Comparison of ENCODE assay signal across 8 cellular contexts in genomic region chr12:104108755-104109445, GRCh38. TPM values are rescaled to one million over a fixed set of nuclear protein-coding genes. Genes with fewer than 3 reads are reported as not detected.
DNase-seq lines count a peak whose midpoint lies in the region; ATAC-seq, FAIRE-seq and TF ChIP-seq lines count a peak whose summit lies in the region.

No MANE protein-coding gene starts in this region.

- peaks cover 13% of the 10 kb centered on the region for H3K4me1 Mint-ChIP-seq in activated naive CD8-positive, alpha-beta T cell treated with anti-CD3 and anti-CD28 coated beads, Interleukin-2, amount 10 ng/mL, durations not matched to agents 7 days and 5 days
- H3K4me1 Mint-ChIP-seq in progenitor cell of endocrine pancreas (ENCODE audit: low read depth), result no peaks in the 10 kb centered on the region

- no peak overlapping the region for H3K4me3 ChIP-seq in BLaER1 treated with 17β-estradiol and CSF1 and Interleukin-3, amounts not matched to agents 10 nM and 100 nM

- DNase-seq in NCI-H1436 (lab: John Stamatoyannopoulos, UW), result peak; percentile 77
- DNase-seq in T follicular helper cell (ENCODE audit: low read depth), result peak; percentile 76
- DNase-seq in activated naive CD8-positive, alpha-beta T cell treated with anti-CD3 and anti-CD28 coated beads, Interleukin-2, amount 10 ng/mL, durations not matched to agents 7 days and 5 days, result peak; percentile 83
- peak; percentile 84 for DNase-seq in Right ventricle myocardium superior
- peak; percentile 59 for DNase-seq in progenitor cell of endocrine pancreas (ENCODE audit: low spot score, unreplicated experiment)
- peak; percentile 36 for DNase-seq in urothelium cell line (ENCODE audit: low spot score)

- peak overlapping the region; percentile 10 for H3K4me3 Mint-ChIP-seq in activated naive CD8-positive, alpha-beta T cell treated with anti-CD3 and anti-CD28 coated beads, Interleukin-2, amount 10 ng/mL, durations not matched to agents 7 days and 5 days
- no peak overlapping the region for H3K4me3 Mint-ChIP-seq in progenitor cell of endocrine pancreas (ENCODE audit: low read depth)

- intact Hi-C loops in Right ventricle myocardium superior (cut with DNase I), result loop anchor here (5.0 kb wide), 1 partner anchor 142 kb away; the partner anchor contains the start of gene TDG

- H3K27ac ChIP-seq in BLaER1 treated with 17β-estradiol and CSF1 and Interleukin-3, amounts not matched to agents 10 nM and 100 nM, result no peak overlapping the region

- TF ChIP-seq CTCF in progenitor cell of endocrine pancreas (IDR thresholded peaks at IDR 0.05; ENCODE audit: unreplicated experiment), result peak; percentile 87

- ATAC-seq in GM21390 (IDR thresholded peaks at IDR 0.05; ENCODE audit: unreplicated experiment), result peak; percentile 74
- peak; percentile 95 for ATAC-seq in activated naive CD8-positive, alpha-beta T cell treated with anti-CD3 and anti-CD28 coated beads, Interleukin-2, amount 10 ng/mL, durations not matched to agents 7 days and 5 days (ENCODE audit: low read depth)
- ATAC-seq in Right ventricle myocardium superior (ENCODE audit: poor library complexity), result peak; percentile 81

- H3K4me2 ChIP-seq in BLaER1 treated with 17β-estradiol and CSF1 and Interleukin-3, amounts not matched to agents 10 nM and 100 nM, result peak overlapping the region in 8 of 11 experiments; percentile 3 to 49 (median 28); a peak in 9 of 22 replicates

- no peaks in the 10 kb centered on the region for H4K20me1 ChIP-seq in BLaER1 treated with 17β-estradiol and CSF1 and Interleukin-3, amounts not matched to agents 10 nM and 100 nM

- no peaks in the 10 kb centered on the region for H3K9me3 ChIP-seq in BLaER1 treated with 17β-estradiol and CSF1 and Interleukin-3, amounts not matched to agents 10 nM and 100 nM (replicated peaks in 1 of 11)

- H3K9me3 Mint-ChIP-seq in activated naive CD8-positive, alpha-beta T cell treated with anti-CD3 and anti-CD28 coated beads, Interleukin-2, amount 10 ng/mL, durations not matched to agents 7 days and 5 days, result no peaks in the 10 kb centered on the region
- no peaks in the 10 kb centered on the region for H3K9me3 Mint-ChIP-seq in progenitor cell of endocrine pancreas (ENCODE audit: low read depth)

- peak; percentile 52 for FAIRE-seq in urothelium cell line (lab: Jason Lieb, UNC)

- peaks cover 4 to 10% (median 8%) of the 10 kb centered on the region in 10 experiments; a peak in 19 of 20 replicates for H3K4me1 ChIP-seq in BLaER1 treated with 17β-estradiol and CSF1 and Interleukin-3, amounts not matched to agents 10 nM and 100 nM

- H3K27me3 ChIP-seq in BLaER1 treated with 17β-estradiol and CSF1 and Interleukin-3, amounts not matched to agents 10 nM and 100 nM, result no peaks in the 10 kb centered on the region

- H3K36me3 ChIP-seq in BLaER1 treated with 17β-estradiol and CSF1 and Interleukin-3, amounts not matched to agents 10 nM and 100 nM, result peaks cover 0 to 11% (median 0%) of the 10 kb centered on the region in 11 experiments; a peak in 8 of 22 replicates

- POLR2A ChIA-PET in activated naive CD8-positive, alpha-beta T cell treated with anti-CD3 and anti-CD28 coated beads, Interleukin-2, amount 10 ng/mL, durations not matched to agents 7 days and 5 days (lab: Charles Lee), result interaction anchor here (1.0 to 1.7 kb wide), 4 partner anchors 29 to 229 kb away, joined by 3 to 8 read pairs (median 4); partner anchors contain the start of genes HCFC2 and NFYB

- no peaks in the 10 kb centered on the region for H3K36me3 Mint-ChIP-seq in activated naive CD8-positive, alpha-beta T cell treated with anti-CD3 and anti-CD28 coated beads, Interleukin-2, amount 10 ng/mL, durations not matched to agents 7 days and 5 days
- H3K36me3 Mint-ChIP-seq in progenitor cell of endocrine pancreas (ENCODE audit: insufficient read depth), result no peaks in the 10 kb centered on the region

- no peak overlapping the region for H3K27ac Mint-ChIP-seq in activated naive CD8-positive, alpha-beta T cell treated with anti-CD3 and anti-CD28 coated beads, Interleukin-2, amount 10 ng/mL, durations not matched to agents 7 days and 5 days
- H3K27ac Mint-ChIP-seq in progenitor cell of endocrine pancreas, result no peak overlapping the region

- no peaks in the 10 kb centered on the region for H3K27me3 Mint-ChIP-seq in activated naive CD8-positive, alpha-beta T cell treated with anti-CD3 and anti-CD28 coated beads, Interleukin-2, amount 10 ng/mL, durations not matched to agents 7 days and 5 days
- no peaks in the 10 kb centered on the region for H3K27me3 Mint-ChIP-seq in progenitor cell of endocrine pancreas

- no peak overlapping the region for H3K9ac ChIP-seq in BLaER1 treated with 17β-estradiol and CSF1 and Interleukin-3, amounts not matched to agents 10 nM and 100 nM

RNA-seq across cellular contexts. Expression of gene NFYB, which starts 29.1 kb away (rescaled TPM):
- total RNA-seq in activated naive CD8-positive, alpha-beta T cell treated with anti-CD3 and anti-CD28 coated beads, Interleukin-2, amount 10 ng/mL, durations not matched to agents 7 days and 5 days, result 10 to 100 TPM; 24.8 to 28.5 TPM
- total RNA-seq in Right ventricle myocardium superior (39.1 TPM), progenitor cell of endocrine pancreas (35.2 and 36.2 TPM in 2 replicates)

RNA-seq across cellular contexts. Expression of gene HCFC2, which starts 44.6 kb away (rescaled TPM):
- 10 to 100 TPM; 12.7 to 13.5 TPM for total RNA-seq in activated naive CD8-positive, alpha-beta T cell treated with anti-CD3 and anti-CD28 coated beads, Interleukin-2, amount 10 ng/mL, durations not matched to agents 7 days and 5 days
- total RNA-seq in Right ventricle myocardium superior, result 8.8 TPM
- 10.2 and 11.4 TPM in 2 replicates for total RNA-seq in progenitor cell of endocrine pancreas

RNA-seq across cellular contexts. Expression of gene GLT8D2, which starts 58.9 kb away (rescaled TPM):
- not detected for total RNA-seq in activated naive CD8-positive, alpha-beta T cell treated with anti-CD3 and anti-CD28 coated beads, Interleukin-2, amount 10 ng/mL, durations not matched to agents 7 days and 5 days
- total RNA-seq in Right ventricle myocardium superior, result 6.1 TPM
- 0.46 and 0.80 TPM in 2 replicates for total RNA-seq in progenitor cell of endocrine pancreas
